26 cellular contexts compared by ENCODE assay signal in genomic region chr2:48229063-48229462, GRCh38.
"Had no signal": no experiment of that assay in that cellular context is flagged by ENCODE, and none has a peak within 500 bp of the region (broad histone marks: within the 10 kb centered on the region; RNA-seq: fewer than 3 reads in every experiment).

No MANE protein-coding gene starts in this region.

- H3K27ac ChIP-seq: adrenal gland, SJCRH30, SK-N-MC had no signal

- FAIRE-seq: astrocyte had no signal

- DNase-seq: activated CD4-positive, alpha-beta T cell treated with anti-CD3 and anti-CD28 coated beads for 36 hours; activated CD4-positive, alpha-beta T cell treated with anti-CD3 and anti-CD28 coated beads, Interleukin-2, amount 10 ng/mL, durations not matched to agents 7 days and 5 days; activated CD4-positive, alpha-beta T cell treated with anti-CD3 and anti-CD28 coated beads, Interleukin-2, amount 50 U/mL, for 48 hours; activated CD8-positive, alpha-beta T cell treated with anti-CD3 and anti-CD28 coated beads, Interleukin-2, amount 10 ng/mL, durations not matched to agents 7 days and 5 days; activated gamma-delta T cell treated with Interleukin-2 at 50 U/mL for 16 hours; activated naive CD4-positive, alpha-beta T cell treated with anti-CD3 and anti-CD28 coated beads for 36 hours; activated T-cell treated with anti-CD3 and anti-CD28 coated beads, Interleukin-2, amount 50 U/mL, for 24 hours; adrenal gland; body of pancreas; caudate nucleus; cerebellar nuclear complex; MG63; NCI-H1048; NCI-H1105 treated with DMSO at 0.1 percent for 48 hours; NCI-H1436; NCI-H1694; NCI-H1930; NCI-H345; NCI-H510A; NCI-H526; NCI-H748 treated with DMSO at 0.1 percent for 48 hours; SHP77; SJCRH30; T1000 had no signal

- H3K36me3 ChIP-seq: adrenal gland, MG63, SJCRH30 had no signal

- H3K4me1 ChIP-seq: adrenal gland, body of pancreas, SJCRH30 had no signal

- H3K9me3 ChIP-seq: adrenal gland, body of pancreas, MG63, SJCRH30 had no signal

- H3K27me3 ChIP-seq: adrenal gland, body of pancreas, MG63 had no signal

- H3K4me3 ChIP-seq: adrenal gland, body of pancreas, MG63, SJCRH30, SK-N-MC had no signal
